ENCODE assay signal across 19 cellular contexts in genomic region chr2:40820319-40820718, GRCh38.
DNase-seq lines count a peak whose midpoint lies in the region; TF ChIP-seq lines count a peak whose summit lies in the region.
"Had no signal": no experiment of that assay in that cellular context is flagged by ENCODE, and none has a peak within 500 bp of the region (broad histone marks: within the 10 kb centered on the region; RNA-seq: fewer than 3 reads in every experiment).

No MANE protein-coding gene starts in this region.

- no TSS peak for BruUV-seq in mammary epithelial cell (replicated peaks; lab: Mats Ljungman, UMichigan)

- intact Hi-C loops in mammary epithelial cell (cut with micrococcal nuclease) = no loop called here

- no peaks in the 10 kb centered on the region for H3K36me3 Mint-ChIP-seq in neural crest cell (ENCODE audit: low read depth)
- H3K36me3 Mint-ChIP-seq: natural killer cell had no signal

- no peaks in the 10 kb centered on the region for H3K9me3 ChIP-seq in MM.1S (replicated peaks; ENCODE audit: insufficient read depth, low read length)
- H3K9me3 ChIP-seq in mammary epithelial cell (replicated peaks; ENCODE audit: insufficient read depth, low read length) = no peaks in the 10 kb centered on the region
- H3K9me3 ChIP-seq: tibial artery had no signal

- peak; percentile 11 for TF ChIP-seq CTCF in MM.1S (IDR thresholded peaks at IDR 0.05; ENCODE audit: low read length)
- TF ChIP-seq CTCF in mammary epithelial cell (conservative IDR thresholded peaks at IDR 0.05 in 1 of 2, IDR thresholded peaks at IDR 0.05 in 1 of 2; ENCODE audit: extremely low read depth in 1 of 2, insufficient read depth in 1 of 2, low read depth in 1 of 2, low read length in 2 of 2) = peak in 1 of 2 donors; percentile 13
- TF ChIP-seq CTCF in neural crest cell (conservative IDR thresholded peaks at IDR 0.05) = peak; percentile 22

- DNase-seq in EL (peak; percentile 23), MM.1S (no peak), mammary epithelial cell (no peak), neural crest cell (ENCODE audit: low read depth, low spot score) (no peak), NCI-H2171 treated with DMSO at 0.1 percent for 48 hours (lab: John Stamatoyannopoulos, UW) (no peak), NCI-H187 treated with DMSO at 0.1 percent for 48 hours (lab: John Stamatoyannopoulos, UW) (no peak)
- no peak for DNase-seq in activated T-cell treated with anti-CD3 and anti-CD28 coated beads, Interleukin-2, amount 50 U/mL, for 1 hour
- DNase-seq in activated naive CD4-positive, alpha-beta T cell (lab: John Stamatoyannopoulos, UW) = no peak
- DNase-seq: activated CD4-positive, alpha-beta T cell treated with anti-CD3 and anti-CD28 coated beads for 48 hours; activated T-cell treated with anti-CD3 and anti-CD28 coated beads for 4 hours; erythroblast; GF-D8; natural killer cell; NCI-H1417 treated with DMSO at 0.1 percent for 48 hours; NCI-H524 treated with DMSO at 0.1 percent for 48 hours; RPMI8226; stimulated activated CD4-positive, alpha-beta T cell treated with anti-CD3 and anti-CD28 coated beads, Interleukin-2, amount 100 ng/mL, for 48 hours; T-helper 17 cell; tibial artery had no signal

- no peak overlapping the region for H3K9ac ChIP-seq in MM.1S (ENCODE audit: low read length)
- no peak overlapping the region for H3K9ac ChIP-seq in mammary epithelial cell (ENCODE audit: insufficient read depth, low read length)

- no peaks in the 10 kb centered on the region for H3K9me3 Mint-ChIP-seq in neural crest cell

- no peaks in the 10 kb centered on the region for H3K4me1 Mint-ChIP-seq in neural crest cell
- H3K4me1 Mint-ChIP-seq: natural killer cell, T-helper 17 cell had no signal

- H3K79me2 ChIP-seq in MM.1S (ENCODE audit: low read length) (no peaks in the 10 kb centered on the region), mammary epithelial cell (ENCODE audit: insufficient read depth, low read length) (no peaks in the 10 kb centered on the region)

- H3K4me2 ChIP-seq in MM.1S (ENCODE audit: low read depth, low read length) (peak overlapping the region; percentile 25; the same call in 1 of the 2 replicates), mammary epithelial cell (ENCODE audit: insufficient read depth, low read depth, low read length) (peak overlapping the region; percentile 56)

- H2AFZ ChIP-seq in MM.1S (ENCODE audit: low read length) = peak overlapping the region; percentile 22; the same call in 1 of the 2 replicates
- no peak overlapping the region for H2AFZ ChIP-seq in mammary epithelial cell (ENCODE audit: low read depth, low read length)

- no peak overlapping the region for H3K27ac Mint-ChIP-seq in neural crest cell (ENCODE audit: unreplicated experiment)
- H3K27ac Mint-ChIP-seq: natural killer cell, T-helper 17 cell had no signal

- no peaks in the 10 kb centered on the region for H3K9me2 ChIP-seq in MM.1S (replicated peaks; ENCODE audit: insufficient read depth, low read length)

- H3K36me3 ChIP-seq in MM.1S (replicated peaks; ENCODE audit: insufficient read depth, low read length) (no peaks in the 10 kb centered on the region), mammary epithelial cell (ENCODE audit: insufficient read depth, low read length) (no peaks in the 10 kb centered on the region)
- H3K36me3 ChIP-seq: tibial artery had no signal

- H3K27me3 ChIP-seq in MM.1S (replicated peaks; ENCODE audit: insufficient read depth, low read length) (no peaks in the 10 kb centered on the region), mammary epithelial cell (ENCODE audit: insufficient read depth, low read length) (no peaks in the 10 kb centered on the region)
- H3K27me3 ChIP-seq: tibial artery had no signal

- no peak overlapping the region for H3K4me3 Mint-ChIP-seq in neural crest cell
- H3K4me3 Mint-ChIP-seq: natural killer cell, T-helper 17 cell had no signal

- H3K4me1 ChIP-seq in MM.1S (ENCODE audit: low read length) = no peaks in the 10 kb centered on the region
- H3K4me1 ChIP-seq in mammary epithelial cell (ENCODE audit: insufficient read depth, low read length) = no peaks in the 10 kb centered on the region

- no peaks in the 10 kb centered on the region for H3F3A ChIP-seq in MM.1S (ENCODE audit: insufficient read depth, low read length)

- no peak overlapping the region for H3K27ac ChIP-seq in MM.1S (ENCODE audit: low read length)
- H3K27ac ChIP-seq in mammary epithelial cell (ENCODE audit: insufficient read depth, low read depth, low read length) = no peak overlapping the region
- H3K27ac ChIP-seq: tibial artery had no signal

- in situ Hi-C loops in mammary epithelial cell (cut with MboI; ENCODE audit: low sequenced_read_pairs in 2 of 2) = no loop called here

- H3K27me3 Mint-ChIP-seq in neural crest cell (ENCODE audit: low read depth) = no peaks in the 10 kb centered on the region
- H3K27me3 Mint-ChIP-seq: T-helper 17 cell had no signal

- H4K20me1 ChIP-seq in MM.1S (ENCODE audit: insufficient read depth, low read length) (no peaks in the 10 kb centered on the region), mammary epithelial cell (ENCODE audit: insufficient read depth, low read length) (no peaks in the 10 kb centered on the region)

- H3K4me3 ChIP-seq in MM.1S (ENCODE audit: low read length) = no peak overlapping the region
- peak overlapping the region in 1 of 3 experiments; percentile 17 for H3K4me3 ChIP-seq in mammary epithelial cell (replicated peaks in 1 of 3; ENCODE audit: insufficient read depth in 1 of 3, low read depth in 2 of 3, low read length in 3 of 3)
- H3K4me3 ChIP-seq: tibial artery had no signal

- CTCF ChIA-PET in mammary epithelial cell (lab: Charles Lee; ENCODE audit: low non-redundant PET) = no interaction called here

- dilution Hi-C loops in mammary epithelial cell (cut with HindIII; ENCODE audit: low sequenced_read_pairs) = no loop called here
